21 cellular contexts compared by ENCODE assay signal in genomic region chr4:6610856-6611430, GRCh38.
"Had no signal": no experiment of that assay in that cellular context is flagged by ENCODE, and none has a peak within 500 bp of the region (broad histone marks: within the 10 kb centered on the region; RNA-seq: fewer than 3 reads in every experiment).

No MANE protein-coding gene starts in this region.

- H3K27ac ChIP-seq: gastrocnemius medialis, heart right ventricle, psoas muscle, spleen, tibial artery, upper lobe of right lung, vagina had no signal

- DNase-seq: effector memory CD4-positive, alpha-beta T cell; gastrocnemius medialis; heart right ventricle; hypothalamus; immature natural killer cell; left colon; left ventricle myocardium superior; mesendoderm; naive B cell; psoas muscle; spleen; stimulated activated CD4-positive, alpha-beta T cell treated with anti-CD3 and anti-CD28 coated beads, Interleukin-15, amount 100 ng/mL, for 24 hours; stimulated activated CD4-positive, alpha-beta T cell treated with anti-CD3 and anti-CD28 coated beads, Interleukin-1b, Interleukin-23, amount 100 ng/mL, for 48 hours; stimulated activated CD4-positive, alpha-beta T cell treated with anti-CD3 and anti-CD28 coated beads, Interleukin-4, amount 100 ng/mL, for 24 hours; tibial artery; upper lobe of right lung had no signal

- H3K4me3 ChIP-seq: gastrocnemius medialis, heart right ventricle, lung, psoas muscle, spleen, tibial artery, upper lobe of right lung, vagina had no signal

- ATAC-seq: esophagus mucosa; gastrocnemius medialis; heart right ventricle; left colon; left ventricle myocardium superior; psoas muscle; sciatic nerve; stimulated activated memory B cell treated with anti-CD40 and anti-IgM and Interleukin-4, amounts not matched to agents 10 μg/mL and 1 μg/mL and 100 μg/mL, for 72 hours; upper lobe of right lung had no signal

- H3K9me3 ChIP-seq: gastrocnemius medialis, heart right ventricle, psoas muscle, spleen, tibial artery, upper lobe of right lung, vagina had no signal

- H3K27me3 ChIP-seq: gastrocnemius medialis, heart right ventricle, spleen, tibial artery, upper lobe of right lung, vagina had no signal
